In the genomic region with DNA sequence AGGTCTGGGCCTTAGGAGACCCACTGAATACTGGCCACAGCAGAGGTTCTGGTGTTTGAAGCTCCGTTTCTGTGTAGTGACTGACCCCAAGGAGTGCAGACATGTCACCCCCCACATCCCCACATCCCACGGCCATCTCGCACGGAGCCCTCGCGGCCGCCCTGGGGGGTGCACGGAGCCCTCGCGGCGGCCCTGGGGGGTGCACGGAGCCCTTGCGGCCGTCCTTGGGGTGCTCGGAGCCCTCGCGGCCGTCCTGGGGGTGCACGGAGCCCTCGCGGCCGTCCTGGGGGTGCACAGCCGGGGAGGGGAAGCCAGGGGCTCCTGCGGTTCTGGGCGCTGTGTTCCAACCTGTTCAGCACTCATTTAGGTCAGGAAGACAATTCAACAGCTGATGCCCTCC, we compare ENCODE assay signal across 18 cellular contexts.
"Had no signal": no experiment of that assay in that cellular context is flagged by ENCODE, and none has a peak within 500 bp of the region (broad histone marks: within the 10 kb centered on the region; RNA-seq: fewer than 3 reads in every experiment).

No MANE protein-coding gene starts in this region.

- H3K27ac ChIP-seq: dorsolateral prefrontal cortex, esophagus muscularis mucosa, gastrocnemius medialis, left ventricle myocardium inferior, right atrium auricular region, stomach, thoracic aorta, transverse colon had no signal

- H3K27me3 ChIP-seq: right atrium auricular region, transverse colon had no signal

- H3K36me3 ChIP-seq: esophagus muscularis mucosa, gastrocnemius medialis, left ventricle myocardium inferior, right atrium auricular region, stomach, thoracic aorta, transverse colon had no signal

- DNase-seq: cortex of kidney; dorsolateral prefrontal cortex; effector CD8-positive, alpha-beta T cell; gastrocnemius medialis; islet precursor cell; left ventricle myocardium inferior; mesenchymal stem cell; naive B cell; small intestine; stimulated activated CD4-positive, alpha-beta T cell treated with anti-CD3 and anti-CD28 coated beads, Interleukin-12 subunit alpha, Interleukin-12 subunit beta, amount 100 ng/mL, for 4 hours; stimulated activated naive CD4-positive, alpha-beta T cell; stomach; substantia nigra; transverse colon had no signal

- H3K9me3 ChIP-seq: esophagus muscularis mucosa, gastrocnemius medialis, left ventricle myocardium inferior, right atrium auricular region, stomach, thoracic aorta, transverse colon had no signal

- H3K4me3 ChIP-seq: dorsolateral prefrontal cortex, esophagus muscularis mucosa, gastrocnemius medialis, left ventricle myocardium inferior, lung, right atrium auricular region, stomach, thoracic aorta, transverse colon had no signal

- ATAC-seq: gastrocnemius medialis had no signal
